Comparison of ENCODE assay signal across 19 cellular contexts in the genomic region with DNA sequence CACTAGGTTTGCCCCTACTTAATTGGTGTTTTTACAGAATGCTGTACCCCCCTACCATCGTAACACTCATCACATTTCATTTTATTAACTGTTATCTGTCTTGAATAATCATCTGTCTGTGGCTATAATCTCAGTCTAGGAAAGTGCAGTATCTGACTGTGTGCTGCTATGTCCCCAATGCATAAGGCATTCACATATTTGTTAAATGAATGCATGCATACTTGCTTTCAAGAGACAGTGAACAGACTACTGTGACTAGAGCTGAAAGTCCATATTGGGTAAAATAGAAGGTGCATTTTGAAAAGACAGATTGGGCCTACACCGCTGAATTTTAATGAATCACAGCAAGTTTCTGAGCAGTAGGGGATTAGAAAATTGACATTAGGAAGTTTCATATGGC.
A peak's percentile ranks its signal among the peaks of the same experiment; 100 is the strongest.
DNase-seq lines count a peak whose midpoint lies in the region; ATAC-seq and TF ChIP-seq lines count a peak whose summit lies in the region.
"Had no signal": no experiment of that assay in that cellular context is flagged by ENCODE, and none has a peak within 500 bp of the region (broad histone marks: within the 10 kb centered on the region; RNA-seq: fewer than 3 reads in every experiment).

No MANE protein-coding gene starts in this region.

- peak; percentile 71 for ATAC-seq in gastroesophageal sphincter
- no peak for ATAC-seq in stimulated activated naive B cell treated with anti-CD40 and anti-IgM and Interleukin-4, amounts not matched to agents 10 μg/mL and 1 μg/mL and 100 μg/mL, for 72 hours (replicated peaks)
- ATAC-seq: body of pancreas; lower lobe of right lung; natural killer cell; stimulated activated memory B cell treated with anti-CD40 and anti-IgM and Interleukin-4, amounts not matched to agents 10 μg/mL and 1 μg/mL and 100 μg/mL, for 72 hours had no signal

- no peaks in the 10 kb centered on the region for H3K9me3 Mint-ChIP-seq in stimulated activated naive B cell treated with anti-CD40 and anti-IgM and Interleukin-4, amounts not matched to agents 10 μg/mL and 1 μg/mL and 100 μg/mL, for 72 hours
- H3K9me3 Mint-ChIP-seq: activated CD4-positive, alpha-beta T cell treated with anti-CD3 and anti-CD28 coated beads, Interleukin-2, amount 10 ng/mL, durations not matched to agents 24 days and 14 days; natural killer cell; stimulated activated memory B cell treated with anti-CD40 and anti-IgM and Interleukin-4, amounts not matched to agents 10 μg/mL and 1 μg/mL and 100 μg/mL, for 72 hours had no signal

- H3K27ac ChIP-seq in ascending aorta (peak overlapping the region; percentile 33 to 37), gastroesophageal sphincter (peak overlapping the region in 2 of 4 donors; percentile 64 to 67)
- H3K27ac ChIP-seq: body of pancreas, lower lobe of right lung had no signal

- H3K27ac Mint-ChIP-seq in stimulated activated naive B cell treated with anti-CD40 and anti-IgM and Interleukin-4, amounts not matched to agents 10 μg/mL and 1 μg/mL and 100 μg/mL, for 72 hours: no peak overlapping the region
- H3K27ac Mint-ChIP-seq: activated CD4-positive, alpha-beta T cell treated with anti-CD3 and anti-CD28 coated beads, Interleukin-2, amount 10 ng/mL, durations not matched to agents 24 days and 14 days; natural killer cell; stimulated activated memory B cell treated with anti-CD40 and anti-IgM and Interleukin-4, amounts not matched to agents 10 μg/mL and 1 μg/mL and 100 μg/mL, for 72 hours had no signal

- TF ChIP-seq CTCF in ascending aorta (IDR thresholded peaks at IDR 0.05): no peak
- TF ChIP-seq CTCF in gastroesophageal sphincter (IDR thresholded peaks at IDR 0.05): no peak

- H3K36me3 Mint-ChIP-seq in stimulated activated naive B cell treated with anti-CD40 and anti-IgM and Interleukin-4, amounts not matched to agents 10 μg/mL and 1 μg/mL and 100 μg/mL, for 72 hours: peaks cover 0 to 2% of the 10 kb centered on the region in 2 donors
- H3K36me3 Mint-ChIP-seq: natural killer cell had no signal

- H3K27me3 Mint-ChIP-seq in stimulated activated naive B cell treated with anti-CD40 and anti-IgM and Interleukin-4, amounts not matched to agents 10 μg/mL and 1 μg/mL and 100 μg/mL, for 72 hours: no peaks in the 10 kb centered on the region
- H3K27me3 Mint-ChIP-seq: activated CD4-positive, alpha-beta T cell treated with anti-CD3 and anti-CD28 coated beads, Interleukin-2, amount 10 ng/mL, durations not matched to agents 24 days and 14 days; stimulated activated memory B cell treated with anti-CD40 and anti-IgM and Interleukin-4, amounts not matched to agents 10 μg/mL and 1 μg/mL and 100 μg/mL, for 72 hours had no signal

- intact Hi-C loops in ascending aorta (cut with DNase I) (no loop called here), posterior vena cava (cut with DNase I) (no loop called here)

- no peaks in the 10 kb centered on the region for H3K4me1 Mint-ChIP-seq in stimulated activated naive B cell treated with anti-CD40 and anti-IgM and Interleukin-4, amounts not matched to agents 10 μg/mL and 1 μg/mL and 100 μg/mL, for 72 hours
- H3K4me1 Mint-ChIP-seq: activated CD4-positive, alpha-beta T cell treated with anti-CD3 and anti-CD28 coated beads, Interleukin-2, amount 10 ng/mL, durations not matched to agents 24 days and 14 days; natural killer cell; stimulated activated memory B cell treated with anti-CD40 and anti-IgM and Interleukin-4, amounts not matched to agents 10 μg/mL and 1 μg/mL and 100 μg/mL, for 72 hours had no signal

- H3K36me3 ChIP-seq in ascending aorta (no peaks in the 10 kb centered on the region), gastroesophageal sphincter (peaks cover 0 to 21% of the 10 kb centered on the region in 2 donors)

- no peak overlapping the region for H3K4me3 Mint-ChIP-seq in stimulated activated naive B cell treated with anti-CD40 and anti-IgM and Interleukin-4, amounts not matched to agents 10 μg/mL and 1 μg/mL and 100 μg/mL, for 72 hours
- H3K4me3 Mint-ChIP-seq: activated CD4-positive, alpha-beta T cell treated with anti-CD3 and anti-CD28 coated beads, Interleukin-2, amount 10 ng/mL, durations not matched to agents 24 days and 14 days; natural killer cell; stimulated activated memory B cell treated with anti-CD40 and anti-IgM and Interleukin-4, amounts not matched to agents 10 μg/mL and 1 μg/mL and 100 μg/mL, for 72 hours had no signal

- no peak for TF ChIP-seq POLR2A in gastroesophageal sphincter (IDR thresholded peaks at IDR 0.05)

- H3K4me1 ChIP-seq in ascending aorta (peaks cover 0 to 20% of the 10 kb centered on the region in 2 donors), gastroesophageal sphincter (peaks cover 0 to 9% (median 0%) of the 10 kb centered on the region in 3 donors)
- H3K4me1 ChIP-seq: body of pancreas, lower lobe of right lung had no signal

- H3K4me3 ChIP-seq in ascending aorta: no peak overlapping the region
- no peak overlapping the region for H3K4me3 ChIP-seq in gastroesophageal sphincter
- no peak overlapping the region for H3K4me3 ChIP-seq in skeletal muscle cell (ENCODE audit: low read depth, low read length)
- H3K4me3 ChIP-seq: body of pancreas, lower lobe of right lung had no signal

- H3K9me3 ChIP-seq in ascending aorta (no peaks in the 10 kb centered on the region), gastroesophageal sphincter (no peaks in the 10 kb centered on the region)
- H3K9me3 ChIP-seq: body of pancreas, lower lobe of right lung had no signal

- no peak for TF ChIP-seq EP300 in gastroesophageal sphincter (IDR thresholded peaks at IDR 0.05)

- H3K27me3 ChIP-seq in ascending aorta: no peaks in the 10 kb centered on the region
- H3K27me3 ChIP-seq in gastroesophageal sphincter: no peaks in the 10 kb centered on the region
- H3K27me3 ChIP-seq: body of pancreas had no signal

- 43 to 66% methylated on average over 2 of the region's 2 CpGs for WGBS in gastroesophageal sphincter (ENCODE audit: low coverage in 1 of 2), 2 donors

- DNase-seq in GM03348 (ENCODE audit: low spot score): peak; percentile 60
- no peak for DNase-seq in ascending aorta (ENCODE audit: low spot score in 2 of 2)
- DNase-seq in skeletal muscle cell (ENCODE audit: low read depth): peak; percentile 21
- no peak for DNase-seq in posterior vena cava (ENCODE audit: low spot score)
- DNase-seq in NCI-H510A treated with DMSO at 0.1 percent for 48 hours (lab: John Stamatoyannopoulos, UW): no peak
- no peak for DNase-seq in stimulated activated naive B cell treated with anti-CD40 and anti-IgM and Interleukin-4, amounts not matched to agents 10 μg/mL and 1 μg/mL and 100 μg/mL, for 72 hours
- no peak for DNase-seq in NCI-H2081 treated with DMSO at 0.1 percent for 48 hours (lab: John Stamatoyannopoulos, UW)
- DNase-seq: activated CD4-positive, alpha-beta T cell treated with anti-CD3 and anti-CD28 coated beads, Interleukin-2, amount 10 ng/mL, durations not matched to agents 24 days and 14 days; activated naive CD4-positive, alpha-beta T cell treated with Interleukin-2 at 50 U/mL for 16 hours; body of pancreas; DMS79 treated with DMSO at 0.1 percent for 48 hours; H7; lower lobe of right lung; natural killer cell; NCI-H187; NCI-H446; SW 1271 had no signal

Comparison
In these comparisons a context has a peak if more than half of its experiments do, and no peak if none do; other contexts are left out.
1. DNase-seq: peak in GM03348 (single experiment) and skeletal muscle cell (single experiment); none in ascending aorta (0 of 2), posterior vena cava (single experiment), NCI-H510A treated with DMSO at 0.1 percent for 48 hours (single experiment), stimulated activated naive B cell treated with anti-CD40 and anti-IgM and Interleukin-4, amounts not matched to agents 10 μg/mL and 1 μg/mL and 100 μg/mL, for 72 hours (single experiment) and NCI-H2081 treated with DMSO at 0.1 percent for 48 hours (single experiment).